29 cellular contexts compared by ENCODE assay signal in the genomic region with DNA sequence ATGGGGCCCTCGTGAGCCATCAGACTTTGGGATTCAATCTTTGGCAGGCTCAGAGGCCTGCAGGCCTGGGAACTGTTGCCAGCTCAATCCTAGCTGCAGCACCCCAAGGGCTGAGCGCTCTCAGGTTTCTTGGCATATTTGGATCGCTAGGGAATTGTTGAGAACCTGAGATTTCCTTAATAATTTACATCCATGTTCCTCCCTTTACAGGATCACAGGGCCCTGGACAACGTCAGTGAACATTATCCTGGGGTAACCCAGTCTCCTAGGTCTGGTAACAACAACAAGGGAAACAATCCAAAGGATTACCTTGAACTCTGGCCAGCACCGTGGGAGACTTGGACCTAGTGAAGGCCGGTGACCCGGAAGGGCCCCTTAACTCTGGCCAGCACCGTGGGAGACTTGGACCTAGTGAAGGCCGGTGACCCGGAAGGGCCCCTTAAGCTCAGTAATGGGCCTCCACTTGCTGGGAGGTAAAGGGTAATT. TPM values are rescaled to one million over a fixed set of nuclear protein-coding genes. Genes with fewer than 3 reads are reported as not detected.
DNase-seq lines count a peak whose midpoint lies in the region; ATAC-seq and TF ChIP-seq lines count a peak whose summit lies in the region.
"Had no signal": no experiment of that assay in that cellular context is flagged by ENCODE, and none has a peak within 500 bp of the region (broad histone marks: within the 10 kb centered on the region; RNA-seq: fewer than 3 reads in every experiment).

No MANE protein-coding gene starts in this region.

- H3K27ac ChIP-seq in left ventricle myocardium inferior (replicated peaks) (no peak overlapping the region), neural progenitor cell (no peak overlapping the region), GM23338 (ENCODE audit: low read depth) (no peak overlapping the region), left lung (no peak overlapping the region)
- H3K27ac ChIP-seq: skin epidermis, stomach, tibial artery had no signal

- H3K9me2 ChIP-seq in GM23338 (ENCODE audit: insufficient read depth) = peaks cover 5% of the 10 kb centered on the region; the same call in 1 of the 2 replicates

- H3K9me3 ChIP-seq in left ventricle myocardium inferior (replicated peaks) (no peaks in the 10 kb centered on the region), neural progenitor cell (ENCODE audit: low read depth) (no peaks in the 10 kb centered on the region), left lung (no peaks in the 10 kb centered on the region)
- H3K9me3 ChIP-seq: stomach, tibial artery had no signal

- H3K4me3 ChIP-seq in left ventricle myocardium inferior (no peak overlapping the region), fibroblast of the aortic adventitia (ENCODE audit: low read depth, low read length) (no peak overlapping the region), neural progenitor cell (no peak overlapping the region), GM23338 (no peak overlapping the region), left lung (no peak overlapping the region)
- H3K4me3 ChIP-seq: skin epidermis, stomach, tibial artery had no signal

- H3K4me3 Mint-ChIP-seq in neural progenitor cell = peak overlapping the region; percentile 44
- no peak overlapping the region for H3K4me3 Mint-ChIP-seq in GM23338
- H3K4me3 Mint-ChIP-seq: activated CD4-positive, alpha-beta memory T cell treated with anti-CD3 and anti-CD28 coated beads for 36 hours; activated naive CD4-positive, alpha-beta T cell treated with anti-CD3 and anti-CD28 coated beads for 36 hours; activated T-helper 1 cell treated with anti-CD3 and anti-CD28 coated beads, Interleukin-12 subunit alpha, Interleukin-12 subunit beta, Interleukin-2, Interleukin-4 antibody, amounts not matched to agents 30 ng/mL and 10 ng/mL and 1 ng/mL, durations not matched to agents 14 hours and 24 hours and 36 hours; CD4-positive, CD25-positive, alpha-beta regulatory T cell had no signal

- peaks cover 26% of the 10 kb centered on the region for H3K4me1 Mint-ChIP-seq in neural progenitor cell
- H3K4me1 Mint-ChIP-seq in GM23338 = no peaks in the 10 kb centered on the region
- H3K4me1 Mint-ChIP-seq: CD4-positive, CD25-positive, alpha-beta regulatory T cell had no signal

- no peaks in the 10 kb centered on the region for H3K79me2 ChIP-seq in neural progenitor cell (ENCODE audit: low read depth)
- H3K79me2 ChIP-seq in GM23338 (replicated peaks; ENCODE audit: insufficient read depth) = no peaks in the 10 kb centered on the region

- H3K4me1 ChIP-seq in left ventricle myocardium inferior (no peaks in the 10 kb centered on the region), neural progenitor cell (peaks cover 7% of the 10 kb centered on the region), GM23338 (ENCODE audit: insufficient read depth) (no peaks in the 10 kb centered on the region), left lung (no peaks in the 10 kb centered on the region)
- H3K4me1 ChIP-seq: stomach, tibial artery had no signal

- TF ChIP-seq CTCF in left ventricle myocardium inferior (IDR thresholded peaks at IDR 0.05; ENCODE audit: borderline replicate concordance) (no peak), fibroblast of the aortic adventitia (IDR thresholded peaks at IDR 0.05; ENCODE audit: insufficient read depth, low read length) (no peak), neural progenitor cell (IDR thresholded peaks at IDR 0.05) (no peak), GM23338 (conservative IDR thresholded peaks at IDR 0.05; ENCODE audit: low read depth in 2 of 2) (no peak), left lung (IDR thresholded peaks at IDR 0.05) (no peak)

- H4K20me1 ChIP-seq in neural progenitor cell (ENCODE audit: low read depth) = no peaks in the 10 kb centered on the region
- no peaks in the 10 kb centered on the region for H4K20me1 ChIP-seq in GM23338 (replicated peaks; ENCODE audit: insufficient read depth)

- H3K4me2 ChIP-seq in neural progenitor cell (no peak overlapping the region), GM23338 (no peak overlapping the region)

- DNase-seq in Right ventricle myocardium superior = no peak
- DNase-seq in left ventricle myocardium inferior = no peak
- peak; percentile 62 for DNase-seq in fibroblast of the aortic adventitia (ENCODE audit: low read depth)
- DNase-seq in neural progenitor cell (ENCODE audit: low spot score) = peak; percentile 40
- DNase-seq in GM23338 (ENCODE audit: low spot score) = no peak
- DNase-seq in MV-4-11 (lab: John Stamatoyannopoulos, UW) = no peak
- DNase-seq in NCI-H1694 treated with DMSO at 0.1 percent for 48 hours (lab: John Stamatoyannopoulos, UW) = no peak
- DNase-seq in left lung = no peak
- DNase-seq: activated CD4-positive, alpha-beta memory T cell treated with anti-CD3 and anti-CD28 coated beads for 36 hours; activated CD4-positive, CD25-positive, alpha-beta regulatory T cell; activated CD8-positive, alpha-beta memory T cell treated with anti-CD3 and anti-CD28 coated beads, Interleukin-2, amount 50 U/mL, for 4 hours; activated naive CD4-positive, alpha-beta T cell treated with anti-CD3 and anti-CD28 coated beads for 36 hours; CD4-positive, CD25-positive, alpha-beta regulatory T cell; dermis blood vessel endothelial cell; head of caudate nucleus; Kasumi-1; NCI-H1048; NCI-H187; NCI-H524 treated with DMSO at 0.1 percent for 48 hours; SHP77; stimulated activated CD8-positive, alpha-beta memory T cell treated with anti-CD3 and anti-CD28 coated beads, Interleukin-4, amount 100 ng/mL, for 48 hours; stomach; SW 1271; T-helper 9 cell; tibial artery had no signal

- no peaks in the 10 kb centered on the region for H3K27me3 ChIP-seq in left ventricle myocardium inferior (ENCODE audit: low read depth)
- H3K27me3 ChIP-seq in neural progenitor cell = no peaks in the 10 kb centered on the region
- no peaks in the 10 kb centered on the region for H3K27me3 ChIP-seq in GM23338 (ENCODE audit: insufficient read depth)
- H3K27me3 ChIP-seq in left lung = no peaks in the 10 kb centered on the region
- H3K27me3 ChIP-seq: stomach, tibial artery had no signal

- H3K9ac ChIP-seq in neural progenitor cell = no peak overlapping the region

- intact Hi-C loops in Right ventricle myocardium superior (cut with DNase I) = no loop called here
- intact Hi-C loops in left ventricle myocardium inferior (cut with micrococcal nuclease) = no loop called here
- intact Hi-C loops in left lung (cut with DNase I) = no loop called here

- no peak overlapping the region for H2AFZ ChIP-seq in neural progenitor cell (replicated peaks)
- H2AFZ ChIP-seq in GM23338 = no peak overlapping the region

- H3K36me3 Mint-ChIP-seq in neural progenitor cell (peaks cover 4% of the 10 kb centered on the region), GM23338 (ENCODE audit: low read depth) (no peaks in the 10 kb centered on the region)
- H3K36me3 Mint-ChIP-seq: activated CD4-positive, alpha-beta memory T cell treated with anti-CD3 and anti-CD28 coated beads for 36 hours; CD4-positive, CD25-positive, alpha-beta regulatory T cell had no signal

- no peaks in the 10 kb centered on the region for H3F3A ChIP-seq in neural progenitor cell (ENCODE audit: low read depth)
- no peaks in the 10 kb centered on the region for H3F3A ChIP-seq in GM23338 (replicated peaks; ENCODE audit: low read depth)

- ATAC-seq in Right ventricle myocardium superior (ENCODE audit: poor library complexity) (peak; percentile 29), GM23338 (no peak), left lung (no peak)
- ATAC-seq: HCT116 had no signal

- H3K27ac Mint-ChIP-seq in neural progenitor cell = peak overlapping the region; percentile 86
- no peak overlapping the region for H3K27ac Mint-ChIP-seq in GM23338
- H3K27ac Mint-ChIP-seq: activated CD4-positive, alpha-beta memory T cell treated with anti-CD3 and anti-CD28 coated beads for 36 hours; activated naive CD4-positive, alpha-beta T cell treated with anti-CD3 and anti-CD28 coated beads for 36 hours; activated T-helper 1 cell treated with anti-CD3 and anti-CD28 coated beads, Interleukin-12 subunit alpha, Interleukin-12 subunit beta, Interleukin-2, Interleukin-4 antibody, amounts not matched to agents 30 ng/mL and 10 ng/mL and 1 ng/mL, durations not matched to agents 14 hours and 24 hours and 36 hours had no signal

- H3K36me3 ChIP-seq in left ventricle myocardium inferior (no peaks in the 10 kb centered on the region), neural progenitor cell (no peaks in the 10 kb centered on the region), GM23338 (ENCODE audit: insufficient read depth) (no peaks in the 10 kb centered on the region), left lung (no peaks in the 10 kb centered on the region)
- H3K36me3 ChIP-seq: stomach, tibial artery had no signal

- H3K27me3 Mint-ChIP-seq in neural progenitor cell (ENCODE audit: insufficient read depth, low read depth) (peaks cover 56% of the 10 kb centered on the region), GM23338 (ENCODE audit: insufficient read depth, low read depth, poor library complexity) (peaks cover 5% of the 10 kb centered on the region)

- H3K9me3 Mint-ChIP-seq in neural progenitor cell (peaks cover 11% of the 10 kb centered on the region), GM23338 (no peaks in the 10 kb centered on the region)
- H3K9me3 Mint-ChIP-seq: activated CD4-positive, alpha-beta memory T cell treated with anti-CD3 and anti-CD28 coated beads for 36 hours; activated naive CD4-positive, alpha-beta T cell treated with anti-CD3 and anti-CD28 coated beads for 36 hours; activated T-helper 1 cell treated with anti-CD3 and anti-CD28 coated beads, Interleukin-12 subunit alpha, Interleukin-12 subunit beta, Interleukin-2, Interleukin-4 antibody, amounts not matched to agents 30 ng/mL and 10 ng/mL and 1 ng/mL, durations not matched to agents 14 hours and 24 hours and 36 hours; CD4-positive, CD25-positive, alpha-beta regulatory T cell had no signal

TF ChIP-seq in GM23338, 12 proteins besides CTCF, POLR2A, EP300 and RAD21 (continues in another document):
- TF ChIP-seq CREB1 (CRISPR knock-in tag; IDR thresholded peaks at IDR 0.05; ENCODE audit: low read depth) = no peak
- TF ChIP-seq NANOG (IDR thresholded peaks at IDR 0.05; ENCODE audit: borderline replicate concordance) = no peak
- TF ChIP-seq ZNF114 (CRISPR knock-in tag; IDR thresholded peaks at IDR 0.05) = no peak
- no peak for TF ChIP-seq EZH2phosphoT487 (IDR thresholded peaks at IDR 0.05; ENCODE audit: unreplicated experiment)
- no peak for TF ChIP-seq JUNB (IDR thresholded peaks at IDR 0.05; ENCODE audit: unreplicated experiment)

RNA-seq across cellular contexts. Expression of a gene that starts 49.3 kb away (rescaled TPM):
- not detected for total RNA-seq in Right ventricle myocardium superior
- 0.19 TPM for total RNA-seq in left ventricle myocardium inferior
- total RNA-seq in fibroblast of the aortic adventitia (ENCODE audit: low replicate concordance) = 12.4 TPM in 1 of 2 replicates, not detected in the other
- 56.0 and 93.3 TPM in 2 replicates for total RNA-seq in neural progenitor cell (ENCODE audit: low replicate concordance)
- 19.1 and 24.9 TPM in 2 replicates for total RNA-seq in GM23338 (2014; rRNA removed; shearing (Covaris generic))
- 15.8 and 17.0 TPM in 2 replicates for polyA plus RNA-seq in GM23338 (2016; fragmentation: Nextera tagmentation; extraction: Ambion mirVana)
- total RNA-seq in left lung = 1 to 10 TPM; 1.3 to 3.8 TPM
- total RNA-seq: posterior vena cava had no signal

Comparison
In these comparisons a context has a peak if more than half of its experiments do, and no peak if none do; other contexts are left out.
1. DNase-seq: peak in fibroblast of the aortic adventitia (single experiment) and neural progenitor cell (single experiment); none in Right ventricle myocardium superior (single experiment), left ventricle myocardium inferior (single experiment), GM23338 (single experiment), MV-4-11 (single experiment), NCI-H1694 treated with DMSO at 0.1 percent for 48 hours (single experiment) and left lung (0 of 2).